ENCODE assay signal across 21 cellular contexts in the genomic region with DNA sequence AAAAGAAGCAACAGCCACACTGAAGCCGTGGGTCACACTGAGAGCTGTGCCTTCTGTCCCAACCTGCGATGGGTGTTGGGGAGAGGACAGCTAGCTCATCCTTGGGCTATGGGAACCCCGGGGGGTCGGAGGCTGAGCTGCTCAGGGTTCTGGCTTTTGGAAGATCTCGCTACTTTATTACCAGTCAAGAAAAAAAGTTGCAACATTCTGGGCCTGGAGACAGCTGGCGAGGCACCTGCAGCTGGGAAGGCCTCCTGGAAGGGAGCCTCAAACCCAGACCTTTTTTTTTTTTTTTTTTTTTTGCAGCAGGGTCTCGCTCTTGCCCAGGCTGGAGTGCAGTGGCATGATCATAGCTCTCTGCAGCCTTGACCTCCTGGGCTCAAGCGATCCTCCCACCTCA. TPM values are rescaled to one million over a fixed set of nuclear protein-coding genes. Genes with fewer than 3 reads are reported as not detected.
DNase-seq lines count a peak whose midpoint lies in the region; ATAC-seq and TF ChIP-seq lines count a peak whose summit lies in the region.
"Had no signal": no experiment of that assay in that cellular context is flagged by ENCODE, and none has a peak within 500 bp of the region (broad histone marks: within the 10 kb centered on the region; RNA-seq: fewer than 3 reads in every experiment).

No MANE protein-coding gene starts in this region.

- H3K9me3 ChIP-seq in neuronal stem cell (replicated peaks in 1 of 2; ENCODE audit: control insufficient read depth in 2 of 2, insufficient read depth in 1 of 2, low read depth in 1 of 2, low read length in 2 of 2) = no peaks in the 10 kb centered on the region
- H3K9me3 ChIP-seq in CD4-positive, alpha-beta T cell (ENCODE audit: control insufficient read depth, low read length) = no peaks in the 10 kb centered on the region
- H3K9me3 ChIP-seq: A549 had no signal

- ATAC-seq in CD4-positive, alpha-beta T cell (ENCODE audit: poor library complexity) = no peak
- ATAC-seq: A549 had no signal

- no CpG with 5 or more reads among the region's 8 CpGs for WGBS in neuronal stem cell (ENCODE audit: extremely low coverage in 2 of 2, insufficient read length in 2 of 2, insufficient replicate concordance in 1 of 2), 2 donors

- H3K36me3 ChIP-seq in neuronal stem cell (replicated peaks in 1 of 2; ENCODE audit: control insufficient read depth in 2 of 2, insufficient read depth in 2 of 2, low read length in 2 of 2) = no peaks in the 10 kb centered on the region

- H3K4me3 Mint-ChIP-seq in CD4-positive, alpha-beta T cell = no peak overlapping the region
- H3K4me3 Mint-ChIP-seq: CD8-positive, alpha-beta memory T cell; H9 had no signal

- H3K14ac ChIP-seq in neuronal stem cell (ENCODE audit: low read length) = no peak overlapping the region

- no peak overlapping the region for H2BK15ac ChIP-seq in neuronal stem cell (ENCODE audit: low read length)

- no peak overlapping the region for H4K8ac ChIP-seq in neuronal stem cell (ENCODE audit: low read depth, low read length)

- no peaks in the 10 kb centered on the region for H3K9me3 Mint-ChIP-seq in CD4-positive, alpha-beta T cell
- H3K9me3 Mint-ChIP-seq: H9 had no signal

- H2AFZ ChIP-seq in neuronal stem cell (ENCODE audit: low read length) = no peak overlapping the region

- no peak overlapping the region for H3K4ac ChIP-seq in neuronal stem cell (ENCODE audit: low read length)

- H3K27me3 Mint-ChIP-seq in CD4-positive, alpha-beta T cell = peaks cover 8% of the 10 kb centered on the region

- CTCF ChIA-PET in CD4-positive, alpha-beta T cell (lab: Charles Lee) = no interaction called here

- no peak overlapping the region for H3K4me3 ChIP-seq in neuronal stem cell (ENCODE audit: low read length in 2 of 2)
- H3K4me3 ChIP-seq: A549 had no signal

- peak overlapping the region; percentile 83 for H2AK5ac ChIP-seq in neuronal stem cell (ENCODE audit: low read depth, low read length)

- H4K91ac ChIP-seq in neuronal stem cell (ENCODE audit: low read depth, low read length, poor library complexity) = no peak overlapping the region

- H3K4me2 ChIP-seq in neuronal stem cell (ENCODE audit: insufficient read depth, low read length, poor library complexity, severe bottlenecking) = no peak overlapping the region
- H3K4me2 ChIP-seq: A549 had no signal

- intact Hi-C loops in CD4-positive, alpha-beta T cell (cut with DNase I, micrococcal nuclease) = no loop called here

- DNase-seq in DMS 273 (lab: John Stamatoyannopoulos, UW; ENCODE audit: unreplicated experiment) (peak; percentile 45), DMS 273 treated with DMSO at 0.1 percent for 48 hours (lab: John Stamatoyannopoulos, UW) (no peak), NCI-H2171 (lab: John Stamatoyannopoulos, UW) (peak; percentile 50), neuronal stem cell (ENCODE audit: low spot score) (no peak), MV-4-11 (lab: John Stamatoyannopoulos, UW) (no peak), SKM-1 (lab: John Stamatoyannopoulos, UW; ENCODE audit: unreplicated experiment) (no peak)
- DNase-seq in CD4-positive, alpha-beta T cell = no peak
- DNase-seq: AML-193; CD8-positive, alpha-beta memory T cell; COR-L47; DMS153; DND-41; EL; GOT3; H9; KG1 had no signal

- no peak overlapping the region for H3K27ac Mint-ChIP-seq in CD4-positive, alpha-beta T cell
- H3K27ac Mint-ChIP-seq: H9 had no signal

- H3K79me1 ChIP-seq in neuronal stem cell (ENCODE audit: low read depth, low read length) = peaks cover 3% of the 10 kb centered on the region

- no peaks in the 10 kb centered on the region for H3K36me3 Mint-ChIP-seq in CD4-positive, alpha-beta T cell (ENCODE audit: low read depth)
- H3K36me3 Mint-ChIP-seq: CD8-positive, alpha-beta memory T cell had no signal

- POLR2A ChIA-PET in CD4-positive, alpha-beta T cell (lab: Charles Lee) = no interaction called here

- H3K27ac ChIP-seq in neuronal stem cell (replicated peaks; ENCODE audit: low read length) = no peak overlapping the region
- no peak overlapping the region for H3K27ac ChIP-seq in CD4-positive, alpha-beta T cell (ENCODE audit: low read depth, low read length)
- H3K27ac ChIP-seq: 22Rv1, A549 had no signal

- H3K4me1 Mint-ChIP-seq in CD4-positive, alpha-beta T cell (ENCODE audit: low read depth) = no peaks in the 10 kb centered on the region
- H3K4me1 Mint-ChIP-seq: CD8-positive, alpha-beta memory T cell had no signal

- no peak overlapping the region for H3K9ac ChIP-seq in neuronal stem cell (ENCODE audit: low read depth, low read length, poor library complexity)

- no peak overlapping the region for H2BK5ac ChIP-seq in neuronal stem cell (ENCODE audit: low read length)

- H3K18ac ChIP-seq in neuronal stem cell (ENCODE audit: low read length) = no peak overlapping the region

- TF ChIP-seq CTCF in CD4-positive, alpha-beta T cell (IDR thresholded peaks at IDR 0.05) = no peak

- H2BK12ac ChIP-seq in neuronal stem cell (ENCODE audit: low read length) = no peak overlapping the region

- no peak overlapping the region for H2BK120ac ChIP-seq in neuronal stem cell (ENCODE audit: low read depth, low read length)

- no peak overlapping the region for H3K23ac ChIP-seq in neuronal stem cell (ENCODE audit: low read depth, low read length, poor library complexity)

- peaks cover 0 to 49% (median 0%) of the 10 kb centered on the region in 3 experiments for H3K27me3 ChIP-seq in neuronal stem cell (ENCODE audit: control insufficient read depth in 3 of 3, insufficient read depth in 3 of 3, low read depth in 1 of 3, low read length in 3 of 3)
- H3K27me3 ChIP-seq in CD4-positive, alpha-beta T cell (ENCODE audit: control insufficient read depth, insufficient read depth, low read length) = peaks cover 21% of the 10 kb centered on the region

- H3K4me1 ChIP-seq in neuronal stem cell (ENCODE audit: control insufficient read depth in 2 of 2, insufficient read depth in 1 of 2, low read depth in 1 of 2, low read length in 2 of 2) = peaks cover 11 to 14% of the 10 kb centered on the region in 2 donors
- H3K4me1 ChIP-seq: A549 had no signal

RNA-seq across cellular contexts. Expression of gene TPSD1, which starts 24.9 kb away (rescaled TPM):
- polyA plus RNA-seq in neuronal stem cell (2013, experiment 1 of 2) = 0.06 TPM
- polyA plus RNA-seq in neuronal stem cell (2013, experiment 2 of 2) = not detected
- total RNA-seq in CD4-positive, alpha-beta T cell = not detected
- total RNA-seq: CD8-positive, alpha-beta memory T cell; G401; H9; HT-29 had no signal
- polyA plus RNA-seq: A549; BJ; CD8-positive, alpha-beta memory T cell had no signal

RNA-seq across cellular contexts. Expression of gene UBE2I, which starts 28.7 kb away (rescaled TPM):
- polyA plus RNA-seq in neuronal stem cell (2013, experiment 1 of 2) = 253 TPM
- polyA plus RNA-seq in neuronal stem cell (2013, experiment 2 of 2) = 258 TPM
- total RNA-seq in CD4-positive, alpha-beta T cell = 100 to 1,000 TPM; 247 to 252 TPM

RNA-seq across cellular contexts. Expression of gene TPSAB1, which starts 40.3 kb away (rescaled TPM):
- polyA plus RNA-seq in neuronal stem cell (2013, experiment 1 of 2) = not detected
- polyA plus RNA-seq in neuronal stem cell (2013, experiment 2 of 2) = not detected
- under 1 TPM in 1 of 2 experiments, not detected in 1; 0.22 TPM for total RNA-seq in CD4-positive, alpha-beta T cell
- total RNA-seq: CD8-positive, alpha-beta memory T cell; G401; H9; HT-29 had no signal
- polyA plus RNA-seq: A549; BJ; CD8-positive, alpha-beta memory T cell had no signal

RNA-seq across cellular contexts. Expression of gene TPSB2, which starts 50.8 kb away (rescaled TPM):
- polyA plus RNA-seq in neuronal stem cell (2013, experiment 1 of 2) = not detected
- polyA plus RNA-seq in neuronal stem cell (2013, experiment 2 of 2) = not detected
- total RNA-seq in CD4-positive, alpha-beta T cell = not detected
- total RNA-seq: CD8-positive, alpha-beta memory T cell; G401; H9; HT-29 had no signal
- polyA plus RNA-seq: A549; BJ; CD8-positive, alpha-beta memory T cell had no signal

RNA-seq across cellular contexts. Expression of gene BAIAP3, which starts 52.7 kb away (rescaled TPM):
- polyA plus RNA-seq in neuronal stem cell (2013, experiment 1 of 2) = 3.1 TPM
- 2.9 TPM for polyA plus RNA-seq in neuronal stem cell (2013, experiment 2 of 2)
- 10 to 100 TPM; 19.6 to 21.5 TPM for total RNA-seq in CD4-positive, alpha-beta T cell

Comparison
In these comparisons a context has a peak if more than half of its experiments do, and no peak if none do; other contexts are left out.
1. DNase-seq: peak in DMS 273 (single experiment) and NCI-H2171 (single experiment); none in DMS 273 treated with DMSO at 0.1 percent for 48 hours (single experiment), neuronal stem cell (single experiment), MV-4-11 (single experiment), CD4-positive, alpha-beta T cell (0 of 10) and SKM-1 (single experiment).